In the genomic region with DNA sequence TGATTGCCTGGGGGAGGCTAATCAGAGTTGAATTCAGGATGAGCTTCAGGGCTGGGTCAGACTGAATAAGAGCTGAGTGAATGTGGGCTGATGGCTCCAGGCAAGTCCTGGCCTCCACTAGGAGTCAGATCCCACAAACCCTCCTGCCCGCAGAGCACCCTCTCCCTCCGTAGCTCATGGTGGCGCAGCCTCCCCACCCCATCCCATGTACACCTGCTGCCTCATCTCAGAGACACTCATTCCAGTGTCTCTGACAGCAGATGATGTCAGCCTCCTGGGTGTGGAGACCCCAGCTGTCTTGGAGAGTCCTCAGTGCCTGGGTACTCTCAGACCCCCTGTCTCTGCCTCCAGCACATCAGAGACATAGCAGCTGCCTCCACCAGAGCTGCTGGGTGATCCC, we compare ENCODE assay signal across 1 cellular context.
TF ChIP-seq lines count a peak whose summit lies in the region.

No MANE protein-coding gene starts in this region.

TF ChIP-seq in K562, 482 proteins besides CTCF, POLR2A, EP300 and RAD21 (continued from another document):
- TF ChIP-seq, protein P1, sequence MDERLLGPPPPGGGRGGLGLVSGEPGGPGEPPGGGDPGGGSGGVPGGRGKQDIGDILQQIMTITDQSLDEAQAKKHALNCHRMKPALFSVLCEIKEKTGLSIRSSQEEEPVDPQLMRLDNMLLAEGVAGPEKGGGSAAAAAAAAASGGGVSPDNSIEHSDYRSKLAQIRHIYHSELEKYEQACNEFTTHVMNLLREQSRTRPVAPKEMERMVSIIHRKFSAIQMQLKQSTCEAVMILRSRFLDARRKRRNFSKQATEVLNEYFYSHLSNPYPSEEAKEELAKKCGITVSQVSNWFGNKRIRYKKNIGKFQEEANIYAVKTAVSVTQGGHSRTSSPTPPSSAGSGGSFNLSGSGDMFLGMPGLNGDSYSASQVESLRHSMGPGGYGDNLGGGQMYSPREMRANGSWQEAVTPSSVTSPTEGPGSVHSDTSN (CRISPR knock-in tag; IDR thresholded peaks at IDR 0.05; ENCODE audit: low read depth): peak; percentile 33; the same call in 1 of the 2 replicates
- TF ChIP-seq, protein P1 (tag; conservative IDR thresholded peaks at IDR 0.05; ENCODE audit: low read depth): no peak
- TF ChIP-seq ZNF143 (CRISPR knock-in tag; IDR thresholded peaks at IDR 0.05) (no peak), ZNF184 (CRISPR knock-in tag; IDR thresholded peaks at IDR 0.05) (peak; percentile 63; the same call in 1 of the 2 replicates), ZNF12 (CRISPR knock-in tag; IDR thresholded peaks at IDR 0.05) (no peak), FOXA3 (CRISPR knock-in tag; conservative IDR thresholded peaks at IDR 0.05 in 1 of 2, IDR thresholded peaks at IDR 0.05 in 1 of 2) (no peak), TBL1XR1 (IDR thresholded peaks at IDR 0.05; ENCODE audit: low read length in 2 of 2) (no peak), ZFP30 (CRISPR knock-in tag; IDR thresholded peaks at IDR 0.05; ENCODE audit: borderline replicate concordance) (no peak), SMARCA4 (IDR thresholded peaks at IDR 0.05) (no peak), CEBPZ (IDR thresholded peaks at IDR 0.05; ENCODE audit: borderline replicate concordance, low read depth, low read length) (no peak), MAFF (IDR thresholded peaks at IDR 0.05; ENCODE audit: low read length) (no peak), SAFB (IDR thresholded peaks at IDR 0.05; ENCODE audit: borderline replicate concordance, low read depth, low read length) (no peak), TEAD4 (IDR thresholded peaks at IDR 0.05; ENCODE audit: low read length) (no peak), TEAD4 (CRISPR knock-in tag; IDR thresholded peaks at IDR 0.05; ENCODE audit: borderline replicate concordance) (0 out of 2 replicates have a peak, but pooled peaks have one; percentile 0), TCF7L2 (IDR thresholded peaks at IDR 0.05; ENCODE audit: low read depth, low read length) (no peak), IRF2 (CRISPR knock-in tag; IDR thresholded peaks at IDR 0.05) (0 out of 2 replicates have a peak, but pooled peaks have one; percentile 7), ZNF124 (CRISPR knock-in tag; IDR thresholded peaks at IDR 0.05) (peak; percentile 68; the same call in 1 of the 2 replicates)
- TF ChIP-seq, protein P2, sequence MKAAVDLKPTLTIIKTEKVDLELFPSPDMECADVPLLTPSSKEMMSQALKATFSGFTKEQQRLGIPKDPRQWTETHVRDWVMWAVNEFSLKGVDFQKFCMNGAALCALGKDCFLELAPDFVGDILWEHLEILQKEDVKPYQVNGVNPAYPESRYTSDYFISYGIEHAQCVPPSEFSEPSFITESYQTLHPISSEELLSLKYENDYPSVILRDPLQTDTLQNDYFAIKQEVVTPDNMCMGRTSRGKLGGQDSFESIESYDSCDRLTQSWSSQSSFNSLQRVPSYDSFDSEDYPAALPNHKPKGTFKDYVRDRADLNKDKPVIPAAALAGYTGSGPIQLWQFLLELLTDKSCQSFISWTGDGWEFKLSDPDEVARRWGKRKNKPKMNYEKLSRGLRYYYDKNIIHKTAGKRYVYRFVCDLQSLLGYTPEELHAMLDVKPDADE (conservative IDR thresholded peaks at IDR 0.05; ENCODE audit: control insufficient read depth, low read depth, low read length): no peak
